In genomic region chr11:64832467-64833197, GRCh38 we compare ENCODE assay signal across 36 cellular contexts.
"Had no signal": no experiment of that assay in that cellular context is flagged by ENCODE, and none has a peak within 500 bp of the region (broad histone marks: within the 10 kb centered on the region; RNA-seq: fewer than 3 reads in every experiment).

No MANE protein-coding gene starts in this region.

- H3K4me3 Mint-ChIP-seq: activated B cell treated with CpG ODN at 0.5 μM for 24 hours; activated CD8-positive, alpha-beta T cell treated with anti-CD3 and anti-CD28 coated beads for 36 hours; activated naive CD4-positive, alpha-beta T cell treated with anti-CD3 and anti-CD28 coated beads, Interleukin-2, amount 50 U/mL, for 24 hours; activated naive CD8-positive, alpha-beta T cell treated with anti-CD3 and anti-CD28 coated beads for 36 hours; activated naive CD8-positive, alpha-beta T cell treated with anti-CD3 and anti-CD28 coated beads, Interleukin-2, amount 50 U/mL, for 24 hours; activated T-cell treated with anti-CD3 and anti-CD28 coated beads, Interleukin-2, amount 50 U/mL, for 4 hours; activated T-helper 17 cell treated with anti-CD3 and anti-CD28 coated beads, Interleukin-2, amount 50 U/mL, for 72 hours; brain; dendritic cell treated with granulocyte-macrophage colony-stimulating factor and Interleukin-4, amounts not matched to agents 40 ng/mL and 50 ng/mL, for 4 days; endodermal cell; T-helper 17 cell; T-helper 2 cell treated with Interferon-gamma antibody and Interleukin-4, amounts not matched to agents 5 μg/mL and 100 μg/mL, for 36 hours had no signal

- H3K9me3 ChIP-seq: adrenal gland, breast epithelium had no signal

- H3K9me3 Mint-ChIP-seq: activated B cell treated with CpG ODN at 0.5 μM for 24 hours; activated CD8-positive, alpha-beta T cell treated with anti-CD3 and anti-CD28 coated beads for 36 hours; activated naive CD4-positive, alpha-beta T cell treated with anti-CD3 and anti-CD28 coated beads, Interleukin-2, amount 50 U/mL, for 24 hours; activated naive CD8-positive, alpha-beta T cell treated with anti-CD3 and anti-CD28 coated beads for 36 hours; activated naive CD8-positive, alpha-beta T cell treated with anti-CD3 and anti-CD28 coated beads, Interleukin-2, amount 50 U/mL, for 24 hours; activated T-cell treated with anti-CD3 and anti-CD28 coated beads, Interleukin-2, amount 50 U/mL, for 4 hours; activated T-helper 17 cell treated with anti-CD3 and anti-CD28 coated beads, Interleukin-2, amount 50 U/mL, for 72 hours; brain; dendritic cell treated with granulocyte-macrophage colony-stimulating factor and Interleukin-4, amounts not matched to agents 40 ng/mL and 50 ng/mL, for 4 days; endodermal cell; T-helper 2 cell treated with Interferon-gamma antibody and Interleukin-4, amounts not matched to agents 5 μg/mL and 100 μg/mL, for 36 hours had no signal

- ATAC-seq: activated CD4-positive, CD25-positive, alpha-beta regulatory T cell treated with anti-CD3 and anti-CD28 coated beads, Interleukin-2, amount 50 U/mL, for 24 hours; activated CD8-positive, alpha-beta T cell treated with anti-CD3 and anti-CD28 coated beads for 36 hours; activated naive CD8-positive, alpha-beta T cell treated with anti-CD3 and anti-CD28 coated beads, Interleukin-2, amount 50 U/mL, for 24 hours; activated T-cell treated with anti-CD3 and anti-CD28 coated beads, Interleukin-2, amount 50 U/mL, for 4 hours; activated T-helper 17 cell treated with anti-CD3 and anti-CD28 coated beads, Interleukin-2, amount 50 U/mL, for 72 hours; esophagus mucosa; T-helper 17 cell had no signal

- H3K36me3 ChIP-seq: adrenal gland, breast epithelium, cardiac muscle cell had no signal

- H3K27ac Mint-ChIP-seq: activated B cell treated with CpG ODN at 0.5 μM for 24 hours; activated CD8-positive, alpha-beta T cell treated with anti-CD3 and anti-CD28 coated beads for 36 hours; activated naive CD4-positive, alpha-beta T cell treated with anti-CD3 and anti-CD28 coated beads, Interleukin-2, amount 50 U/mL, for 24 hours; activated naive CD8-positive, alpha-beta T cell treated with anti-CD3 and anti-CD28 coated beads for 36 hours; activated naive CD8-positive, alpha-beta T cell treated with anti-CD3 and anti-CD28 coated beads, Interleukin-2, amount 50 U/mL, for 24 hours; activated T-helper 17 cell treated with anti-CD3 and anti-CD28 coated beads, Interleukin-2, amount 50 U/mL, for 72 hours; dendritic cell treated with granulocyte-macrophage colony-stimulating factor and Interleukin-4, amounts not matched to agents 40 ng/mL and 50 ng/mL, for 4 days; endodermal cell; T-helper 17 cell; T-helper 2 cell treated with Interferon-gamma antibody and Interleukin-4, amounts not matched to agents 5 μg/mL and 100 μg/mL, for 36 hours had no signal

- H3K27ac ChIP-seq: adrenal gland, cardiac muscle cell, coronary artery, dorsolateral prefrontal cortex, WERI-Rb-1 had no signal

- H3K27me3 Mint-ChIP-seq: activated B cell treated with CpG ODN at 0.5 μM for 24 hours; activated CD8-positive, alpha-beta T cell treated with anti-CD3 and anti-CD28 coated beads for 36 hours; activated naive CD4-positive, alpha-beta T cell treated with anti-CD3 and anti-CD28 coated beads, Interleukin-2, amount 50 U/mL, for 24 hours; activated naive CD8-positive, alpha-beta T cell treated with anti-CD3 and anti-CD28 coated beads for 36 hours; activated naive CD8-positive, alpha-beta T cell treated with anti-CD3 and anti-CD28 coated beads, Interleukin-2, amount 50 U/mL, for 24 hours; activated T-helper 17 cell treated with anti-CD3 and anti-CD28 coated beads, Interleukin-2, amount 50 U/mL, for 72 hours; brain; T-helper 17 cell had no signal

- H3K4me3 ChIP-seq: adrenal gland, breast epithelium, cardiac muscle cell, coronary artery, dorsolateral prefrontal cortex had no signal

- H3K4me1 Mint-ChIP-seq: activated naive CD4-positive, alpha-beta T cell treated with anti-CD3 and anti-CD28 coated beads, Interleukin-2, amount 50 U/mL, for 24 hours; activated naive CD8-positive, alpha-beta T cell treated with anti-CD3 and anti-CD28 coated beads for 36 hours; activated naive CD8-positive, alpha-beta T cell treated with anti-CD3 and anti-CD28 coated beads, Interleukin-2, amount 50 U/mL, for 24 hours; activated T-helper 17 cell treated with anti-CD3 and anti-CD28 coated beads, Interleukin-2, amount 50 U/mL, for 72 hours; brain; endodermal cell had no signal

- H3K27me3 ChIP-seq: adrenal gland, breast epithelium, cardiac muscle cell, dorsolateral prefrontal cortex had no signal

- DNase-seq: activated B cell treated with CpG ODN at 0.5 μM for 24 hours; activated CD4-positive, alpha-beta T cell treated with anti-CD3 and anti-CD28 coated beads for 48 hours; activated CD4-positive, alpha-beta T cell treated with anti-CD3 and anti-CD28 coated beads, Interleukin-2, amount 50 U/mL, for 1 hour; activated CD4-positive, alpha-beta T cell treated with anti-CD3 and anti-CD28 coated beads, Interleukin-2, amount 50 U/mL, for 48 hours; activated CD8-positive, alpha-beta memory T cell treated with anti-CD3 and anti-CD28 coated beads for 24 hours; activated CD8-positive, alpha-beta T cell treated with anti-CD3 and anti-CD28 coated beads for 36 hours; activated effector memory CD4-positive, alpha-beta T cell treated with Interleukin-2 at 50 U/mL for 16 hours; activated gamma-delta T cell treated with Interleukin-2 at 50 U/mL for 16 hours; activated naive CD4-positive, alpha-beta T cell treated with Interleukin-2 at 50 U/mL for 16 hours; activated naive CD8-positive, alpha-beta T cell treated with anti-CD3 and anti-CD28 coated beads for 36 hours; activated naive CD8-positive, alpha-beta T cell treated with anti-CD3 and anti-CD28 coated beads, Interleukin-2, amount 50 U/mL, for 24 hours; activated T-cell treated with anti-CD3 and anti-CD28 coated beads, Interleukin-2, amount 50 U/mL, for 4 hours; amygdala; aorta; central memory CD4-positive, alpha-beta T cell; cerebellar nuclear complex; dorsolateral prefrontal cortex; effector memory CD4-positive, alpha-beta T cell; endodermal cell; foreskin fibroblast; head of caudate nucleus; T-helper 1 cell; T-helper 17 cell; T1000; WERI-Rb-1 had no signal

- H3K36me3 Mint-ChIP-seq: activated naive CD8-positive, alpha-beta T cell treated with anti-CD3 and anti-CD28 coated beads for 36 hours; brain had no signal
